Comparison of ENCODE assay signal across 35 cellular contexts in genomic region chr2:187360286-187360685, GRCh38.
A peak's percentile ranks its signal among the peaks of the same experiment; 100 is the strongest.
DNase-seq lines count a peak whose midpoint lies in the region; ATAC-seq, FAIRE-seq and TF ChIP-seq lines count a peak whose summit lies in the region.
"Had no signal": no experiment of that assay in that cellular context is flagged by ENCODE, and none has a peak within 500 bp of the region (broad histone marks: within the 10 kb centered on the region; RNA-seq: fewer than 3 reads in every experiment).

No MANE protein-coding gene starts in this region.

- intact Hi-C loops in PC-3 (cut with micrococcal nuclease) (loop anchor here (2.0 to 10.0 kb wide), 3 partner anchors 58 to 475 kb away; no protein-coding TSS in a partner anchor), endothelial cell of umbilical vein (cut with micrococcal nuclease) (loop anchor here (2.0 to 5.0 kb wide), 2 partner anchors 61 to 223 kb away; no protein-coding TSS in a partner anchor), head of caudate nucleus (cut with DNase I) (no loop called here)

- dilution Hi-C loops in endothelial cell of umbilical vein (cut with MboI; ENCODE audit: extremely low pct_ligation_motif_present, low sequenced_read_pairs), result no loop called here

- CTCF ChIA-PET in PC-3 (lab: Charles Lee), result no interaction called here
- CTCF ChIA-PET in endothelial cell of umbilical vein (lab: Charles Lee), result no interaction called here

- no peak for FAIRE-seq in endothelial cell of umbilical vein (lab: Jason Lieb, UNC)
- FAIRE-seq: GM18507, islet of Langerhans had no signal

- peak; percentile 94 for ATAC-seq in PC-3
- ATAC-seq: Panc1; right cardiac atrium; stimulated activated naive CD8-positive, alpha-beta T cell treated with anti-CD3 and anti-CD28 coated beads, Interleukin-15, Interleukin-2, amounts not matched to agents 100 U/mL and 50 U/mL, for 24 hours; WTC11 had no signal

- no peaks in the 10 kb centered on the region for H3K9me2 ChIP-seq in PC-3 (replicated peaks; ENCODE audit: low read length)

- no peak for TF ChIP-seq POLR2A in endothelial cell of umbilical vein (IDR thresholded peaks at IDR 0.05; ENCODE audit: low read depth, low read length)

- H3K27me3 ChIP-seq in PC-3 (ENCODE audit: low read length) (no peaks in the 10 kb centered on the region), endothelial cell of umbilical vein (ENCODE audit: control insufficient read depth in 2 of 2, insufficient read depth in 2 of 2, low read length in 2 of 2) (no peaks in the 10 kb centered on the region)
- H3K27me3 ChIP-seq: SJCRH30, spleen, uterus had no signal

- BruUV-seq in PC-3 (replicated peaks; lab: Mats Ljungman, UMichigan) (no TSS peak), endothelial cell of umbilical vein (replicated peaks; lab: Mats Ljungman, UMichigan) (no TSS peak)

- H3K4me1 ChIP-seq in PC-3 (ENCODE audit: insufficient read depth, low read length), result peaks cover 13% of the 10 kb centered on the region
- peaks cover 37% of the 10 kb centered on the region for H3K4me1 ChIP-seq in endothelial cell of umbilical vein (ENCODE audit: control insufficient read depth, extremely low read depth, insufficient read depth, low read length)
- H3K4me1 ChIP-seq: parathyroid adenoma, spleen, uterus had no signal

- no peaks in the 10 kb centered on the region for H3K9me1 ChIP-seq in endothelial cell of umbilical vein (replicated peaks; ENCODE audit: control insufficient read depth, extremely low read depth, insufficient read depth, low read length)

- no peaks in the 10 kb centered on the region for H3K9me3 ChIP-seq in PC-3 (ENCODE audit: low read length)
- H3K9me3 ChIP-seq in endothelial cell of umbilical vein (replicated peaks; ENCODE audit: control insufficient read depth, insufficient read depth, low read length), result no peaks in the 10 kb centered on the region
- H3K9me3 ChIP-seq: left ventricle myocardium inferior, SJCRH30, spleen, thoracic aorta, uterus had no signal

- POLR2A ChIA-PET in PC-3 (lab: Charles Lee; ENCODE audit: unreplicated experiment), result no interaction called here
- POLR2A ChIA-PET in endothelial cell of umbilical vein (lab: Charles Lee), result no interaction called here

- DNase-seq in ELR (ENCODE audit: low read depth), result peak; percentile 29
- DNase-seq in PC-3, result peak; percentile 65
- DNase-seq in endothelial cell of umbilical vein (ENCODE audit: low read depth, low spot score), result peak; percentile 82
- peak; percentile 47 for DNase-seq in glomerular endothelial cell (ENCODE audit: extremely low read depth, low read depth, low spot score)
- DNase-seq in activated gamma-delta T cell treated with Interleukin-2 at 50 U/mL for 16 hours, result no peak
- no peak for DNase-seq in DMS 273 (lab: John Stamatoyannopoulos, UW; ENCODE audit: unreplicated experiment)
- DNase-seq in activated CD8-positive, alpha-beta memory T cell treated with anti-CD3 and anti-CD28 coated beads, Interleukin-2, amount 50 U/mL, for 4 hours, result no peak
- no peak for DNase-seq in head of caudate nucleus
- DNase-seq: activated CD4-positive, alpha-beta T cell treated with anti-CD3 and anti-CD28 coated beads, Interleukin-2, amount 10 ng/mL, durations not matched to agents 24 days and 14 days; activated effector memory CD4-positive, alpha-beta T cell treated with anti-CD3 and anti-CD28 coated beads, Interleukin-2, amount 50 U/mL, for 16 hours; activated naive CD8-positive, alpha-beta T cell treated with anti-CD3 and anti-CD28 coated beads for 36 hours; activated T-cell treated with anti-CD3 and anti-CD28 coated beads, Interleukin-2, amount 50 U/mL, for 1 hour; anterior cingulate cortex; Calu3; central memory CD4-positive, alpha-beta T cell; cortex of kidney; endodermal cell; glutamatergic neuron; left ventricle myocardium inferior; NCI-H1417 treated with DMSO at 0.1 percent for 48 hours; NCI-H2029 treated with DMSO at 0.1 percent for 48 hours; NCI-H524 treated with DMSO at 0.1 percent for 48 hours; right cardiac atrium; SJCRH30; spleen; stimulated activated CD4-positive, alpha-beta T cell treated with anti-CD3 and anti-CD28 coated beads, Interleukin-2, amount 100 ng/mL, for 24 hours; stimulated activated naive CD8-positive, alpha-beta T cell treated with anti-CD3 and anti-CD28 coated beads, Interleukin-15, Interleukin-2, amounts not matched to agents 100 U/mL and 50 U/mL, for 24 hours; T1000; uterus had no signal

- 0 out of 2 replicates have a peak overlapping the region, but pooled peaks have one; percentile 6 for H3K4me2 ChIP-seq in PC-3 (ENCODE audit: low read length)
- peak overlapping the region; percentile 55 for H3K4me2 ChIP-seq in endothelial cell of umbilical vein (ENCODE audit: insufficient read depth, low read length)

- H3K9ac ChIP-seq in PC-3 (ENCODE audit: low read length), result no peak overlapping the region
- peak overlapping the region; percentile 42 for H3K9ac ChIP-seq in endothelial cell of umbilical vein (replicated peaks; ENCODE audit: extremely low read depth, insufficient read depth, low read length)
- H3K9ac ChIP-seq: parathyroid adenoma had no signal

- H3K79me2 ChIP-seq in PC-3 (ENCODE audit: low read length), result no peaks in the 10 kb centered on the region
- H3K79me2 ChIP-seq in endothelial cell of umbilical vein (ENCODE audit: control insufficient read depth, insufficient read depth, low read length), result peaks cover 22% of the 10 kb centered on the region
- H3K79me2 ChIP-seq: parathyroid adenoma had no signal

- H2AFZ ChIP-seq in PC-3 (ENCODE audit: low read length) (no peak overlapping the region), endothelial cell of umbilical vein (ENCODE audit: low read depth, low read length) (no peak overlapping the region)
- H2AFZ ChIP-seq: parathyroid adenoma had no signal

- TF ChIP-seq CTCF in PC-3 (conservative IDR thresholded peaks at IDR 0.05; ENCODE audit: low read depth, low read length), result no peak
- TF ChIP-seq CTCF in endothelial cell of umbilical vein (IDR thresholded peaks at IDR 0.05; ENCODE audit: extremely low read depth in 1 of 2, insufficient read depth in 1 of 2, low read depth in 1 of 2, low read length in 2 of 2), result no peak

- no peaks in the 10 kb centered on the region for H3K36me3 ChIP-seq in PC-3 (ENCODE audit: low read depth, low read length)
- H3K36me3 ChIP-seq in endothelial cell of umbilical vein (ENCODE audit: control insufficient read depth in 2 of 2, extremely low read depth in 1 of 2, insufficient read depth in 2 of 2, low read length in 2 of 2), result peaks cover 7 to 30% of the 10 kb centered on the region in 2 experiments
- H3K36me3 ChIP-seq: SJCRH30, thoracic aorta, uterus had no signal

- peaks cover 7% of the 10 kb centered on the region for H3F3A ChIP-seq in PC-3 (ENCODE audit: low read length, unreplicated experiment)

- no peaks in the 10 kb centered on the region for H4K20me1 ChIP-seq in PC-3 (ENCODE audit: low read length)
- H4K20me1 ChIP-seq in endothelial cell of umbilical vein (replicated peaks; ENCODE audit: control insufficient read depth, extremely low read depth, insufficient read depth, low read length), result no peaks in the 10 kb centered on the region

- H3K4me3 ChIP-seq in PC-3 (ENCODE audit: low read length) (no peak overlapping the region), endothelial cell of umbilical vein (replicated peaks in 1 of 3; ENCODE audit: insufficient read depth in 1 of 3, low read depth in 1 of 3, low read length in 3 of 3) (no peak overlapping the region)
- H3K4me3 ChIP-seq: left ventricle myocardium inferior, SJCRH30, spleen, thoracic aorta, uterus had no signal

- H3K27ac ChIP-seq in PC-3 (ENCODE audit: low read length) (peak overlapping the region; percentile 44), endothelial cell of umbilical vein (ENCODE audit: insufficient read depth, low read depth, low read length) (peak overlapping the region; percentile 79)
- H3K27ac ChIP-seq: left ventricle myocardium inferior, parathyroid adenoma, SJCRH30, spleen, thoracic aorta, uterus had no signal

TF ChIP-seq in endothelial cell of umbilical vein, 7 proteins besides CTCF, POLR2A, EP300 and RAD21:
- TF ChIP-seq POLR2AphosphoS5 (IDR thresholded peaks at IDR 0.05; ENCODE audit: insufficient read depth, low read depth, low read length) (no peak), GATA2 (IDR thresholded peaks at IDR 0.05; ENCODE audit: insufficient read depth, insufficient read length, low read depth, low read length) (no peak), EZH2 (IDR thresholded peaks at IDR 0.05; ENCODE audit: borderline replicate concordance, low read depth, low read length, severe bottlenecking) (no peak), JUN (IDR thresholded peaks at IDR 0.05; ENCODE audit: borderline replicate concordance, insufficient read depth, insufficient read length, low read depth) (peak; percentile 84), FOS (IDR thresholded peaks at IDR 0.05; ENCODE audit: borderline replicate concordance, insufficient read depth, low read length) (peak; percentile 57), MYC (IDR thresholded peaks at IDR 0.05; ENCODE audit: low read depth, low read length) (no peak)

Comparison
In these comparisons a context has a peak if more than half of its experiments do, and no peak if none do; other contexts are left out.
1. DNase-seq: peak in ELR (single experiment), PC-3 (single experiment), endothelial cell of umbilical vein (single experiment) and glomerular endothelial cell (single experiment); none in activated gamma-delta T cell treated with Interleukin-2 at 50 U/mL for 16 hours (single experiment), DMS 273 (single experiment), activated CD8-positive, alpha-beta memory T cell treated with anti-CD3 and anti-CD28 coated beads, Interleukin-2, amount 50 U/mL, for 4 hours (single experiment) and head of caudate nucleus (0 of 42).